26 cellular contexts compared by ENCODE assay signal in the genomic region with DNA sequence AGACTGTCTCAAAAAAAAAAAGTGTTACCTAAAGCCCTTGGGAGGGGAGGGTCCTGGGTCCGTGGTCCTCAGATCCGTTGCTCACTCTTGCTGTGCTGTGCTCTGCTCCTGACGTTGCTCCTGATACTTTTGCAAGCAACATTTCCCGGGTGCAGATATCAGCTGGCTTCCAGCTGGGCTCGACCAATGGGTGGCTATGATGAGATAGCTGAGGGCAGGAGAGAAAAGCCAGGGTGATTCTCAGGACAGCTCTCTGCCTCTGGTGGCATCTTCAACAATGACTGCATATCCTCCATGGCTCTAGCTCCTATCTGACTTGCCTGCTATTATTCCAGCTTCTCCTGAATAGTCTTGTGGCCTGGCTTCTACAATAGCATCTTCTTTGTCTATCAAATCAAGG.
"Had no signal": no experiment of that assay in that cellular context is flagged by ENCODE, and none has a peak within 500 bp of the region (broad histone marks: within the 10 kb centered on the region; RNA-seq: fewer than 3 reads in every experiment).

No MANE protein-coding gene starts in this region.

- H3K79me2 ChIP-seq: hepatocyte had no signal

- H3K4me1 Mint-ChIP-seq: activated CD4-positive, alpha-beta memory T cell treated with anti-CD3 and anti-CD28 coated beads, Interleukin-2, amount 10 ng/mL, durations not matched to agents 7 days and 5 days; activated naive CD4-positive, alpha-beta T cell treated with anti-CD3 and anti-CD28 coated beads, Interleukin-2, amount 10 ng/mL, durations not matched to agents 7 days and 5 days; activated naive CD8-positive, alpha-beta T cell treated with anti-CD3 and anti-CD28 coated beads, Interleukin-2, amount 10 ng/mL, durations not matched to agents 7 days and 5 days; central memory CD8-positive, alpha-beta T cell had no signal

- FAIRE-seq: bronchial epithelial cell had no signal

- H3K36me3 Mint-ChIP-seq: activated naive CD4-positive, alpha-beta T cell treated with anti-CD3 and anti-CD28 coated beads, Interleukin-2, amount 10 ng/mL, durations not matched to agents 7 days and 5 days; activated naive CD4-positive, alpha-beta T cell treated with anti-CD3 and anti-CD28 coated beads, Interleukin-2, amount 50 U/mL, for 72 hours; activated naive CD8-positive, alpha-beta T cell treated with anti-CD3 and anti-CD28 coated beads, Interleukin-2, amount 10 ng/mL, durations not matched to agents 7 days and 5 days; brain had no signal

- H3K27ac ChIP-seq: ascending aorta, coronary artery, dorsolateral prefrontal cortex, esophagus squamous epithelium, gastroesophageal sphincter, heart right ventricle, hepatocyte had no signal

- H3K27ac Mint-ChIP-seq: activated CD4-positive, alpha-beta memory T cell treated with anti-CD3 and anti-CD28 coated beads, Interleukin-2, amount 10 ng/mL, durations not matched to agents 7 days and 5 days; activated naive CD4-positive, alpha-beta T cell treated with anti-CD3 and anti-CD28 coated beads, Interleukin-2, amount 10 ng/mL, durations not matched to agents 7 days and 5 days; activated naive CD4-positive, alpha-beta T cell treated with anti-CD3 and anti-CD28 coated beads, Interleukin-2, amount 50 U/mL, for 72 hours; activated naive CD8-positive, alpha-beta T cell treated with anti-CD3 and anti-CD28 coated beads, Interleukin-2, amount 10 ng/mL, durations not matched to agents 7 days and 5 days; activated T-cell treated with anti-CD3 and anti-CD28 coated beads, Interleukin-2, amount 50 U/mL, for 24 hours; activated T-cell treated with anti-CD3 and anti-CD28 coated beads, Interleukin-2, amount 50 U/mL, for 72 hours; dendritic cell treated with granulocyte-macrophage colony-stimulating factor and Interleukin-4, amounts not matched to agents 40 ng/mL and 50 ng/mL, for 4 days had no signal

- H3K27me3 Mint-ChIP-seq: brain; dendritic cell treated with granulocyte-macrophage colony-stimulating factor and Interleukin-4, amounts not matched to agents 40 ng/mL and 50 ng/mL, for 4 days had no signal

- H3K4me3 ChIP-seq: ascending aorta, coronary artery, dorsolateral prefrontal cortex, esophagus squamous epithelium, gastroesophageal sphincter, heart right ventricle, hepatocyte had no signal

- H3K4me1 ChIP-seq: ascending aorta, esophagus squamous epithelium, gastroesophageal sphincter had no signal

- H3K4me3 Mint-ChIP-seq: activated CD4-positive, alpha-beta memory T cell treated with anti-CD3 and anti-CD28 coated beads, Interleukin-2, amount 10 ng/mL, durations not matched to agents 7 days and 5 days; activated naive CD4-positive, alpha-beta T cell treated with anti-CD3 and anti-CD28 coated beads, Interleukin-2, amount 10 ng/mL, durations not matched to agents 7 days and 5 days; activated naive CD8-positive, alpha-beta T cell treated with anti-CD3 and anti-CD28 coated beads, Interleukin-2, amount 10 ng/mL, durations not matched to agents 7 days and 5 days; activated T-cell treated with anti-CD3 and anti-CD28 coated beads, Interleukin-2, amount 50 U/mL, for 24 hours; activated T-cell treated with anti-CD3 and anti-CD28 coated beads, Interleukin-2, amount 50 U/mL, for 72 hours; brain; central memory CD8-positive, alpha-beta T cell; dendritic cell treated with granulocyte-macrophage colony-stimulating factor and Interleukin-4, amounts not matched to agents 40 ng/mL and 50 ng/mL, for 4 days had no signal

- ATAC-seq: activated CD4-positive, CD25-positive, alpha-beta regulatory T cell treated with anti-CD3 and anti-CD28 coated beads, Interleukin-2, amount 50 U/mL, for 24 hours; activated naive CD4-positive, alpha-beta T cell treated with anti-CD3 and anti-CD28 coated beads, Interleukin-2, amount 50 U/mL, for 72 hours; activated T-cell treated with anti-CD3 and anti-CD28 coated beads, Interleukin-2, amount 50 U/mL, for 72 hours; gastroesophageal sphincter; heart right ventricle had no signal

- H3K4me2 ChIP-seq: hepatocyte had no signal

- DNase-seq: activated CD4-positive, alpha-beta memory T cell treated with anti-CD3 and anti-CD28 coated beads, Interleukin-2, amount 10 ng/mL, durations not matched to agents 7 days and 5 days; activated CD4-positive, alpha-beta T cell treated with anti-CD3 and anti-CD28 coated beads for 48 hours; activated CD8-positive, alpha-beta memory T cell treated with anti-CD3 and anti-CD28 coated beads, Interleukin-2, amount 50 U/mL, for 48 hours; activated gamma-delta T cell; activated naive CD4-positive, alpha-beta T cell; activated naive CD4-positive, alpha-beta T cell treated with anti-CD3 and anti-CD28 coated beads, Interleukin-2, amount 10 ng/mL, durations not matched to agents 7 days and 5 days; activated naive CD8-positive, alpha-beta T cell treated with anti-CD3 and anti-CD28 coated beads, Interleukin-2, amount 10 ng/mL, durations not matched to agents 7 days and 5 days; activated T-cell treated with anti-CD3 and anti-CD28 coated beads for 4 hours; activated T-cell treated with anti-CD3 and anti-CD28 coated beads, Interleukin-2, amount 50 U/mL, for 24 hours; activated T-cell treated with anti-CD3 and anti-CD28 coated beads, Interleukin-2, amount 50 U/mL, for 72 hours; dorsolateral prefrontal cortex; effector memory CD4-positive, alpha-beta T cell; esophagus squamous epithelium; foreskin melanocyte; heart right ventricle; T-helper 2 cell had no signal

- H2AFZ ChIP-seq: hepatocyte had no signal

- H3K9me3 Mint-ChIP-seq: activated CD4-positive, alpha-beta memory T cell treated with anti-CD3 and anti-CD28 coated beads, Interleukin-2, amount 10 ng/mL, durations not matched to agents 7 days and 5 days; activated naive CD4-positive, alpha-beta T cell treated with anti-CD3 and anti-CD28 coated beads, Interleukin-2, amount 10 ng/mL, durations not matched to agents 7 days and 5 days; activated naive CD4-positive, alpha-beta T cell treated with anti-CD3 and anti-CD28 coated beads, Interleukin-2, amount 50 U/mL, for 72 hours; activated naive CD8-positive, alpha-beta T cell treated with anti-CD3 and anti-CD28 coated beads, Interleukin-2, amount 10 ng/mL, durations not matched to agents 7 days and 5 days; activated T-cell treated with anti-CD3 and anti-CD28 coated beads, Interleukin-2, amount 50 U/mL, for 24 hours; activated T-cell treated with anti-CD3 and anti-CD28 coated beads, Interleukin-2, amount 50 U/mL, for 72 hours; brain; central memory CD8-positive, alpha-beta T cell; dendritic cell treated with granulocyte-macrophage colony-stimulating factor and Interleukin-4, amounts not matched to agents 40 ng/mL and 50 ng/mL, for 4 days had no signal

- H3K27me3 ChIP-seq: ascending aorta, dorsolateral prefrontal cortex, esophagus squamous epithelium, gastroesophageal sphincter, heart right ventricle, hepatocyte had no signal

- H3K36me3 ChIP-seq: ascending aorta, esophagus squamous epithelium, gastroesophageal sphincter, heart right ventricle had no signal

- H3K9me3 ChIP-seq: ascending aorta, esophagus squamous epithelium, gastroesophageal sphincter, heart right ventricle had no signal
